Comparison of ENCODE assay signal across 29 cellular contexts in the genomic region with DNA sequence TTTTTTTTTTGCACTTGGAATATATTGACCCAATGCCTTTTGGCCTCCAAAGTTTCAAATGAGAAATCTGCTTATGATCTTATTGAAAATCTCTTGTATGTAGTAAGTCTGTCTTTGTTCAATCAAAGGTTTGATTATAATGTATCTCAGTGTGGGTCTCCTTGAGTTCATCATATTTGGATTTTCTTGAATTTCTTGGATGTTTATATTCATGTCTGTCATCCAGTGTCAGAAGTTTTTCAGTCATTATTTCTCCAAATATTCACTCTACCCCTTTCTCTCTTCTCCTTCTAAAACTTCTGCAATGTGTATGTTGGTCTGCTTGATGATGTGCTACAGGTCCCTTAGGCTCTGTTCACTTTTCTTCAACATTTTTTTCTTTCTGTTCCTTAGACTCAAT.
"Had no signal": no experiment of that assay in that cellular context is flagged by ENCODE, and none has a peak within 500 bp of the region (broad histone marks: within the 10 kb centered on the region; RNA-seq: fewer than 3 reads in every experiment).

No MANE protein-coding gene starts in this region.

- H3K36me3 ChIP-seq: adrenal gland, ascending aorta, brain microvascular endothelial cell, breast epithelium, cardiac muscle cell had no signal

- DNase-seq: activated effector memory CD4-positive, alpha-beta T cell treated with anti-CD3 and anti-CD28 coated beads, Interleukin-2, amount 50 U/mL, for 16 hours; activated effector memory CD4-positive, alpha-beta T cell treated with Interleukin-2 at 50 U/mL for 16 hours; activated gamma-delta T cell; activated gamma-delta T cell treated with Interleukin-2 at 50 U/mL for 16 hours; activated naive CD4-positive, alpha-beta T cell; activated naive CD4-positive, alpha-beta T cell treated with anti-CD3 and anti-CD28 coated beads for 36 hours; activated naive CD4-positive, alpha-beta T cell treated with anti-CD3 and anti-CD28 coated beads, Interleukin-2, amount 10 ng/mL, durations not matched to agents 7 days and 5 days; activated naive CD4-positive, alpha-beta T cell treated with anti-CD3 and anti-CD28 coated beads, Interleukin-2, amount 50 U/mL, for 16 hours; activated naive CD4-positive, alpha-beta T cell treated with Interleukin-2 at 50 U/mL for 16 hours; activated naive CD8-positive, alpha-beta T cell treated with anti-CD3 and anti-CD28 coated beads for 36 hours; activated naive CD8-positive, alpha-beta T cell treated with anti-CD3 and anti-CD28 coated beads, Interleukin-2, amount 10 ng/mL, durations not matched to agents 7 days and 5 days; activated naive CD8-positive, alpha-beta T cell treated with anti-CD3 and anti-CD28 coated beads, Interleukin-2, amount 50 U/mL, for 24 hours; activated T-cell treated with anti-CD3 and anti-CD28 coated beads, Interleukin-2, amount 50 U/mL, for 24 hours; activated T-cell treated with anti-CD3 and anti-CD28 coated beads, Interleukin-2, amount 50 U/mL, for 4 hours; activated T-cell treated with anti-CD3 and anti-CD28 coated beads, Interleukin-2, amount 50 U/mL, for 48 hours; activated T-cell treated with anti-CD3 and anti-CD28 coated beads, Interleukin-2, amount 50 U/mL, for 72 hours; adrenal gland; amniotic stem cell; amygdala; anterior cingulate cortex; aorta; body of pancreas; brain microvascular endothelial cell; caudate nucleus; central memory CD4-positive, alpha-beta T cell; cerebellar nuclear complex had no signal

- H3K4me3 ChIP-seq: adrenal gland, ascending aorta, body of pancreas, breast epithelium, cardiac muscle cell had no signal

- H3K27ac ChIP-seq: adrenal gland, ascending aorta, body of pancreas, brain microvascular endothelial cell, breast epithelium, cardiac muscle cell had no signal

- H3K9me3 ChIP-seq: adrenal gland, body of pancreas, breast epithelium had no signal

- H3K4me1 ChIP-seq: adrenal gland, ascending aorta, body of pancreas, breast epithelium had no signal
